17 cellular contexts compared by ENCODE assay signal in genomic region chr2:42941633-42942176, GRCh38.
DNase-seq lines count a peak whose midpoint lies in the region; ATAC-seq, FAIRE-seq and TF ChIP-seq lines count a peak whose summit lies in the region.
"Had no signal": no experiment of that assay in that cellular context is flagged by ENCODE, and none has a peak within 500 bp of the region (broad histone marks: within the 10 kb centered on the region; RNA-seq: fewer than 3 reads in every experiment).

No MANE protein-coding gene starts in this region.

- H3K4me3 ChIP-seq in heart right ventricle: no peak overlapping the region
- no peak overlapping the region for H3K4me3 ChIP-seq in lower lobe of right lung
- H3K4me3 ChIP-seq in uterus: no peak overlapping the region
- H3K4me3 ChIP-seq: HAP-1 had no signal

- no peak for ATAC-seq in WTC11
- ATAC-seq in heart right ventricle: peak in 5 of 8 donors; percentile 27 to 56 (median 35)
- ATAC-seq in lower lobe of right lung: no peak
- no peak for ATAC-seq in GM18870 (IDR thresholded peaks at IDR 0.05; ENCODE audit: unreplicated experiment)
- ATAC-seq: PC-3 had no signal

- CTCF ChIA-PET in WTC11 (lab: Charles Lee): interaction anchor here (1.6 kb wide), 1 partner anchor 12 kb away, joined by 7 read pairs; no protein-coding TSS in a partner anchor

- H3K36me3 ChIP-seq in heart right ventricle: no peaks in the 10 kb centered on the region
- no peaks in the 10 kb centered on the region for H3K36me3 ChIP-seq in lower lobe of right lung
- H3K36me3 ChIP-seq in uterus: no peaks in the 10 kb centered on the region
- H3K36me3 ChIP-seq: HAP-1 had no signal

- 73 to 89% methylated on average over 3 of the region's 3 CpGs for WGBS in heart right ventricle, 2 donors

- TF ChIP-seq CTCF in WTC11 (IDR thresholded peaks at IDR 0.05) (no peak), heart right ventricle (IDR thresholded peaks at IDR 0.05) (no peak), lower lobe of right lung (IDR thresholded peaks at IDR 0.05) (no peak), uterus (IDR thresholded peaks at IDR 0.05) (no peak)

- H3K9me3 ChIP-seq in heart right ventricle: no peaks in the 10 kb centered on the region
- H3K9me3 ChIP-seq in lower lobe of right lung: no peaks in the 10 kb centered on the region
- H3K9me3 ChIP-seq in uterus: no peaks in the 10 kb centered on the region
- H3K9me3 ChIP-seq: HAP-1 had no signal

- H3K9me3 Mint-ChIP-seq in WTC11: no peaks in the 10 kb centered on the region
- H3K9me3 Mint-ChIP-seq: CD4-positive, alpha-beta memory T cell had no signal

- no peak for FAIRE-seq in GM12891 (lab: Jason Lieb, UNC)

- intact Hi-C loops in heart right ventricle (cut with DNase I): loop anchor here in 3 of 10 donors (10.0 kb wide), 3 partner anchors 283 to 593 kb away; partner anchors contain the start of gene ZFP36L2 (in 1 of the 3)
- intact Hi-C loops in lower lobe of right lung (cut with DNase I): loop anchor here (10.0 kb wide), 1 partner anchor 77 kb away; no protein-coding TSS in a partner anchor
- intact Hi-C loops in uterus (cut with DNase I; ENCODE audit: low total_unique reads): no loop called here

- DNase-seq in WTC11 (ENCODE audit: low spot score) (no peak), heart right ventricle (no peak), lower lobe of right lung (no peak), uterus (peak in 1 of 2 donors; percentile 59), GM12891 (ENCODE audit: insufficient read length, low spot score) (no peak), mesenteric fat pad (ENCODE audit: low spot score) (no peak)
- DNase-seq: Calu3; CD4-positive, alpha-beta memory T cell; DMS53; NCI-H1105 treated with DMSO at 0.1 percent for 48 hours; NCI-H187; NCI-H446 treated with DMSO at 0.1 percent for 48 hours; NCI-H748 treated with DMSO at 0.1 percent for 48 hours; PC-3 had no signal

- H3K4me1 Mint-ChIP-seq in WTC11: no peaks in the 10 kb centered on the region

- H3K27ac Mint-ChIP-seq in WTC11: no peak overlapping the region

- H3K27me3 ChIP-seq in heart right ventricle (no peaks in the 10 kb centered on the region), lower lobe of right lung (ENCODE audit: low read depth) (no peaks in the 10 kb centered on the region), uterus (no peaks in the 10 kb centered on the region)

- POLR2A ChIA-PET in WTC11 (lab: Charles Lee): no interaction called here

- peaks cover 2 to 59% (median 26%) of the 10 kb centered on the region in 9 donors for H3K4me1 ChIP-seq in heart right ventricle
- H3K4me1 ChIP-seq in lower lobe of right lung: peaks cover 19% of the 10 kb centered on the region
- H3K4me1 ChIP-seq in uterus: no peaks in the 10 kb centered on the region
- H3K4me1 ChIP-seq: HAP-1 had no signal

- TF ChIP-seq POLR2A in uterus (IDR thresholded peaks at IDR 0.05): no peak
- TF ChIP-seq POLR2A in GM12891 (IDR thresholded peaks at IDR 0.05; ENCODE audit: low read depth, low read length): no peak

- H3K27ac ChIP-seq in heart right ventricle: peak overlapping the region in 8 of 10 donors; percentile 28 to 67 (median 42)
- H3K27ac ChIP-seq in lower lobe of right lung: peak overlapping the region; percentile 43
- peak overlapping the region; percentile 50 to 56 for H3K27ac ChIP-seq in uterus
- H3K27ac ChIP-seq: RWPE1 had no signal

- H3K4me3 Mint-ChIP-seq in WTC11: no peak overlapping the region
- H3K4me3 Mint-ChIP-seq: CD4-positive, alpha-beta memory T cell had no signal

- no peaks in the 10 kb centered on the region for H3K36me3 Mint-ChIP-seq in WTC11
- H3K36me3 Mint-ChIP-seq: CD4-positive, alpha-beta memory T cell had no signal

- H3K27me3 Mint-ChIP-seq in WTC11 (ENCODE audit: low read depth): no peaks in the 10 kb centered on the region
- H3K27me3 Mint-ChIP-seq: CD4-positive, alpha-beta memory T cell had no signal

TF ChIP-seq in WTC11, 78 proteins besides CTCF, POLR2A, EP300 and RAD21:
- TF ChIP-seq GABPB1 (CRISPR knock-in tag; IDR thresholded peaks at IDR 0.05) (peak; percentile 37; the same call in 1 of the 2 replicates), FOXJ3 (CRISPR knock-in tag; IDR thresholded peaks at IDR 0.05; ENCODE audit: borderline replicate concordance) (no peak)
TF ChIP-seq in WTC11: peak in this region for 1.

TF ChIP-seq in GM12891, 5 proteins besides CTCF, POLR2A, EP300 and RAD21:
- TF ChIP-seq SPI1 (IDR thresholded peaks at IDR 0.05; ENCODE audit: low read depth, low read length) (no peak), TAF1 (IDR thresholded peaks at IDR 0.05; ENCODE audit: low read depth, low read length) (no peak)

Comparison
In these comparisons a context has a peak if more than half of its experiments do, and no peak if none do; other contexts are left out.
1. ATAC-seq: peak in heart right ventricle (5 of 8); none in WTC11 (single experiment), lower lobe of right lung (0 of 2) and GM18870 (single experiment).
2. Peak in every context shown above with its lines, with median percentiles within 50 percentile points of each other: H3K27ac ChIP-seq.